In the genomic region with DNA sequence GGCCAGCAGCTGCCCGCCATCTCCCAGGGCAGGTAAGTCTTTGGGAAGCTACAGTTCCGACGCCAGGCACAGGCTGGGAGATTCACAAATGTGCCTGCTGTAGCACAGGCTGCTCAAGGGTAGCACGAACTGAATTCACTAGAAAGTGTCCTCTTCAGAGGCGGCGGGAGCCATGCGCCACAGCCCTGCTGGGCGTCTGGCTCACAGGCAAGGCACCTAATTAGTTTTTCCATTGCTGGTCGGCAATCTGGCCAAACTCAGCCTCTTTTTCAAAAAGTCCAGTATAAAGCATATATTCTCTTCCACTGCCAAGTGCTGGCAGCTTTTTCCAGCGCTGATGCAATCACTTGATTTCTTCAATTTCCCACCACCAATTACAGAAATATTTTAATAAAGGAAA, we compare ENCODE assay signal across 17 cellular contexts.
DNase-seq lines count a peak whose midpoint lies in the region; ATAC-seq and TF ChIP-seq lines count a peak whose summit lies in the region.
"Had no signal": no experiment of that assay in that cellular context is flagged by ENCODE, and none has a peak within 500 bp of the region (broad histone marks: within the 10 kb centered on the region; RNA-seq: fewer than 3 reads in every experiment).

No MANE protein-coding gene starts in this region.

- H3K27ac Mint-ChIP-seq in WTC11: no peak overlapping the region
- H3K27ac Mint-ChIP-seq: activated B cell treated with CpG ODN at 0.5 μM for 24 hours; dendritic cell treated with granulocyte-macrophage colony-stimulating factor and Interleukin-4, amounts not matched to agents 40 ng/mL and 50 ng/mL, for 4 days; T-cell had no signal

- H3K36me3 ChIP-seq in GM23248 (ENCODE audit: low read depth): no peaks in the 10 kb centered on the region

- H3K9me3 Mint-ChIP-seq in WTC11: no peaks in the 10 kb centered on the region
- H3K9me3 Mint-ChIP-seq: activated B cell treated with CpG ODN at 0.5 μM for 24 hours; dendritic cell treated with granulocyte-macrophage colony-stimulating factor and Interleukin-4, amounts not matched to agents 40 ng/mL and 50 ng/mL, for 4 days; T-cell had no signal

- no peaks in the 10 kb centered on the region for H3K27me3 Mint-ChIP-seq in WTC11 (ENCODE audit: low read depth)
- H3K27me3 Mint-ChIP-seq: activated B cell treated with CpG ODN at 0.5 μM for 24 hours; dendritic cell treated with granulocyte-macrophage colony-stimulating factor and Interleukin-4, amounts not matched to agents 40 ng/mL and 50 ng/mL, for 4 days; T-cell had no signal

- no peaks in the 10 kb centered on the region for H3F3A ChIP-seq in GM23248 (ENCODE audit: insufficient read depth)

- POLR2A ChIA-PET in WTC11 (lab: Charles Lee): no interaction called here

- no peak for ATAC-seq in WTC11
- ATAC-seq: T-cell had no signal

- peaks cover 19% of the 10 kb centered on the region for H3K4me1 Mint-ChIP-seq in WTC11
- H3K4me1 Mint-ChIP-seq: activated B cell treated with CpG ODN at 0.5 μM for 24 hours, T-cell had no signal

- no peaks in the 10 kb centered on the region for H3K36me3 Mint-ChIP-seq in WTC11

- no peak overlapping the region for H3K4me3 Mint-ChIP-seq in WTC11
- H3K4me3 Mint-ChIP-seq: activated B cell treated with CpG ODN at 0.5 μM for 24 hours; dendritic cell treated with granulocyte-macrophage colony-stimulating factor and Interleukin-4, amounts not matched to agents 40 ng/mL and 50 ng/mL, for 4 days; T-cell had no signal

- H2AFZ ChIP-seq in GM23248: no peak overlapping the region

- H3K9me2 ChIP-seq in GM23248 (ENCODE audit: insufficient read depth): no peaks in the 10 kb centered on the region

- H3K4me3 ChIP-seq in GM23248 (no peak overlapping the region), astrocyte of the spinal cord (ENCODE audit: low read depth, low read length) (no peak overlapping the region)
- H3K4me3 ChIP-seq: suprapubic skin had no signal

- TF ChIP-seq CTCF in astrocyte of the spinal cord (IDR thresholded peaks at IDR 0.05; ENCODE audit: low read depth, low read length): no peak
- TF ChIP-seq CTCF in WTC11 (IDR thresholded peaks at IDR 0.05): no peak

- no peak overlapping the region for H3K9ac ChIP-seq in GM23248

- no peaks in the 10 kb centered on the region for H3K9me3 ChIP-seq in GM23248 (ENCODE audit: low read depth)
- H3K9me3 ChIP-seq: suprapubic skin had no signal

- H4K20me1 ChIP-seq in GM23248 (ENCODE audit: insufficient read depth): no peaks in the 10 kb centered on the region

- in situ Hi-C loops in GM23248 (cut with MboI): no loop called here
- in situ Hi-C loops in astrocyte of the spinal cord (cut with HindIII; ENCODE audit: low sequenced_read_pairs): no loop called here

- H3K27ac ChIP-seq in GM23248: no peak overlapping the region
- H3K27ac ChIP-seq: epithelial cell of prostate, suprapubic skin had no signal

- CTCF ChIA-PET in WTC11 (lab: Charles Lee): interaction anchor here (1.4 to 2.2 kb wide), 3 partner anchors 13 to 368 kb away, joined by 5 to 12 read pairs (median 6); no protein-coding TSS in a partner anchor

- DNase-seq in AG08395 (ENCODE audit: low spot score) (peak; percentile 22), GM23248 (peak; percentile 32), astrocyte of the spinal cord (ENCODE audit: low read depth, low spot score) (peak; percentile 16), hippocampal formation (lab: John Stamatoyannopoulos, UW) (peak; percentile 21 to 47), WTC11 (ENCODE audit: low spot score) (no peak), NCI-H510A (lab: John Stamatoyannopoulos, UW) (no peak), SKM-1 (lab: John Stamatoyannopoulos, UW; ENCODE audit: unreplicated experiment) (no peak), OCI-M1 (lab: John Stamatoyannopoulos, UW) (no peak)
- DNase-seq: activated B cell treated with CpG ODN at 0.5 μM for 24 hours; activated effector memory CD4-positive, alpha-beta T cell treated with Interleukin-2 at 50 U/mL for 16 hours; kidney glomerular epithelial cell; NCI-H2081 treated with DMSO at 0.1 percent for 48 hours; stimulated activated CD4-positive, alpha-beta T cell treated with anti-CD3 and anti-CD28 coated beads, Interleukin-2, amount 100 ng/mL, for 48 hours; T-cell had no signal

- no peaks in the 10 kb centered on the region for H3K4me1 ChIP-seq in GM23248 (ENCODE audit: insufficient read depth)
- H3K4me1 ChIP-seq: suprapubic skin had no signal

- no peaks in the 10 kb centered on the region for H3K79me2 ChIP-seq in GM23248 (ENCODE audit: insufficient read depth)

- WGBS in GM23248 (ENCODE audit: low coverage in 1 of 2, low lambda C conversion rate in 2 of 2, missing lambda C conversion rate in 2 of 2), 2 experiments: 64% methylated on average over 10 of the region's 10 CpGs

- no peak overlapping the region for H3K4me2 ChIP-seq in GM23248 (ENCODE audit: unreplicated experiment)

- H3K27me3 ChIP-seq in GM23248 (replicated peaks; ENCODE audit: insufficient read depth): no peaks in the 10 kb centered on the region
- H3K27me3 ChIP-seq: suprapubic skin had no signal

TF ChIP-seq in WTC11, 78 proteins besides CTCF, POLR2A, EP300 and RAD21 (continues in another document):
- TF ChIP-seq GABPB1 (CRISPR knock-in tag; IDR thresholded peaks at IDR 0.05): no peak
- no peak for TF ChIP-seq RORB (CRISPR knock-in tag; IDR thresholded peaks at IDR 0.05)
- TF ChIP-seq TEAD1 (CRISPR knock-in tag; IDR thresholded peaks at IDR 0.05): no peak
- TF ChIP-seq, protein P1, sequence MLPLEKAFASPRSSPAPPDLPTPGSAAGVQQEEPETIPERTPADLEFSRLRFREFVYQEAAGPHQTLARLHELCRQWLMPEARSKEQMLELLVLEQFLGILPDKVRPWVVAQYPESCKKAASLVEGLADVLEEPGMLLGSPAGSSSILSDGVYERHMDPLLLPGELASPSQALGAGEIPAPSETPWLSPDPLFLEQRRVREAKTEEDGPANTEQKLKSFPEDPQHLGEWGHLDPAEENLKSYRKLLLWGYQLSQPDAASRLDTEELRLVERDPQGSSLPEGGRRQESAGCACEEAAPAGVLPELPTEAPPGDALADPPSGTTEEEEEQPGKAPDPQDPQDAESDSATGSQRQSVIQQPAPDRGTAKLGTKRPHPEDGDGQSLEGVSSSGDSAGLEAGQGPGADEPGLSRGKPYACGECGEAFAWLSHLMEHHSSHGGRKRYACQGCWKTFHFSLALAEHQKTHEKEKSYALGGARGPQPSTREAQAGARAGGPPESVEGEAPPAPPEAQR (CRISPR knock-in tag; IDR thresholded peaks at IDR 0.05): no peak
- TF ChIP-seq ZNF121 (CRISPR knock-in tag; IDR thresholded peaks at IDR 0.05): no peak
- TF ChIP-seq, protein P2, sequence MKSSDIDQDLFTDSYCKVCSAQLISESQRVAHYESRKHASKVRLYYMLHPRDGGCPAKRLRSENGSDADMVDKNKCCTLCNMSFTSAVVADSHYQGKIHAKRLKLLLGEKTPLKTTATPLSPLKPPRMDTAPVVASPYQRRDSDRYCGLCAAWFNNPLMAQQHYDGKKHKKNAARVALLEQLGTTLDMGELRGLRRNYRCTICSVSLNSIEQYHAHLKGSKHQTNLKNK (CRISPR knock-in tag; IDR thresholded peaks at IDR 0.05): no peak
- TF ChIP-seq EMX1 (CRISPR knock-in tag; IDR thresholded peaks at IDR 0.05): no peak
- no peak for TF ChIP-seq MXD4 (CRISPR knock-in tag; IDR thresholded peaks at IDR 0.05; ENCODE audit: borderline replicate concordance)
- TF ChIP-seq, protein P3, sequence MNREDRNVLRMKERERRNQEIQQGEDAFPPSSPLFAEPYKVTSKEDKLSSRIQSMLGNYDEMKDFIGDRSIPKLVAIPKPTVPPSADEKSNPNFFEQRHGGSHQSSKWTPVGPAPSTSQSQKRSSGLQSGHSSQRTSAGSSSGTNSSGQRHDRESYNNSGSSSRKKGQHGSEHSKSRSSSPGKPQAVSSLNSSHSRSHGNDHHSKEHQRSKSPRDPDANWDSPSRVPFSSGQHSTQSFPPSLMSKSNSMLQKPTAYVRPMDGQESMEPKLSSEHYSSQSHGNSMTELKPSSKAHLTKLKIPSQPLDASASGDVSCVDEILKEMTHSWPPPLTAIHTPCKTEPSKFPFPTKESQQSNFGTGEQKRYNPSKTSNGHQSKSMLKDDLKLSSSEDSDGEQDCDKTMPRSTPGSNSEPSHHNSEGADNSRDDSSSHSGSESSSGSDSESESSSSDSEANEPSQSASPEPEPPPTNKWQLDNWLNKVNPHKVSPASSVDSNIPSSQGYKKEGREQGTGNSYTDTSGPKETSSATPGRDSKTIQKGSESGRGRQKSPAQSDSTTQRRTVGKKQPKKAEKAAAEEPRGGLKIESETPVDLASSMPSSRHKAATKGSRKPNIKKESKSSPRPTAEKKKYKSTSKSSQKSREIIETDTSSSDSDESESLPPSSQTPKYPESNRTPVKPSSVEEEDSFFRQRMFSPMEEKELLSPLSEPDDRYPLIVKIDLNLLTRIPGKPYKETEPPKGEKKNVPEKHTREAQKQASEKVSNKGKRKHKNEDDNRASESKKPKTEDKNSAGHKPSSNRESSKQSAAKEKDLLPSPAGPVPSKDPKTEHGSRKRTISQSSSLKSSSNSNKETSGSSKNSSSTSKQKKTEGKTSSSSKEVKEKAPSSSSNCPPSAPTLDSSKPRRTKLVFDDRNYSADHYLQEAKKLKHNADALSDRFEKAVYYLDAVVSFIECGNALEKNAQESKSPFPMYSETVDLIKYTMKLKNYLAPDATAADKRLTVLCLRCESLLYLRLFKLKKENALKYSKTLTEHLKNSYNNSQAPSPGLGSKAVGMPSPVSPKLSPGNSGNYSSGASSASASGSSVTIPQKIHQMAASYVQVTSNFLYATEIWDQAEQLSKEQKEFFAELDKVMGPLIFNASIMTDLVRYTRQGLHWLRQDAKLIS (CRISPR knock-in tag; IDR thresholded peaks at IDR 0.05; ENCODE audit: borderline replicate concordance): no peak
- TF ChIP-seq, protein P4, sequence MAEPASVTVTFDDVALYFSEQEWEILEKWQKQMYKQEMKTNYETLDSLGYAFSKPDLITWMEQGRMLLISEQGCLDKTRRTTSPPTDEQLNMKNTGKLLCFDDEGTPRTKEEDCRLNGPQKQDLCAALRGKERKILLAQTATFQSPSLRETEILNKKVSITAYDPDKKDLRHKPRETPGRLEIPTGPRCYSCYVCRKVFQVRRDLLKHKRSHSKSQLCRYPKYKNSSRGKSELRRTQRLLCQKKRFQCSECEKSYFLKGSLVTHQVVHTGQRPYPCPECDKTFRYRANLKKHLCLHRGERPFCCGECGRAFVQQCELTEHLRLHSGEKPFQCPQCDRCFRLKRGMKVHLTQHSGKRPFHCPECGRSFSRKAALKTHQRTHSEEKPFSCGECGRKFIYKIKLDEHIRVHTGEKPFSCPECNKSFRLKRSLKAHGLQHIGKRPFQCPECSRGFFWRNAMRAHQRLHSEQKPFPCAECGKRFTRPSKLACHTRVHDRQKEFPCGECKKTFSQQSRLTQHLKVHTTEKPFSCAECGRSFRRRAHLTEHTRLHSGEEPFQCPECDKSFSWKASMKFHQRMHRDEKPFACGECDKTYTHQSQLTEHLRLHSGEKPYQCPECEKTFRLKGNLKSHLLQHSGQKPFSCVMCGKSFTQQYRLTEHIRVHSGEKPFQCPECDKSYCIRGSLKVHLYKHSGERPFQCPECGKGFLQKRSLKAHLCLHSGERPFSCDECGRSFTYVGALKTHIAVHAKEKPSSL (CRISPR knock-in tag; conservative IDR thresholded peaks at IDR 0.05): no peak
- TF ChIP-seq TEAD4 (CRISPR knock-in tag; IDR thresholded peaks at IDR 0.05): no peak
- TF ChIP-seq ESRRA (CRISPR knock-in tag; IDR thresholded peaks at IDR 0.05; ENCODE audit: borderline replicate concordance): no peak
- no peak for TF ChIP-seq ZNF416 (CRISPR knock-in tag; IDR thresholded peaks at IDR 0.05)

Comparison
In these comparisons a context has a peak if more than half of its experiments do, and no peak if none do; other contexts are left out.
1. DNase-seq: peak in AG08395 (single experiment), GM23248 (single experiment), astrocyte of the spinal cord (single experiment) and hippocampal formation (2 of 2); none in WTC11 (single experiment), NCI-H510A (single experiment), SKM-1 (single experiment) and OCI-M1 (single experiment).